In genomic region chr9:84404095-84404686, GRCh38 we compare ENCODE assay signal across 11 cellular contexts.
DNase-seq lines count a peak whose midpoint lies in the region; ATAC-seq, FAIRE-seq and TF ChIP-seq lines count a peak whose summit lies in the region.
"Had no signal": no experiment of that assay in that cellular context is flagged by ENCODE, and none has a peak within 500 bp of the region (broad histone marks: within the 10 kb centered on the region; RNA-seq: fewer than 3 reads in every experiment).

No MANE protein-coding gene starts in this region.

- H3F3A ChIP-seq in PC-9 (ENCODE audit: insufficient read depth, low read depth), result no peaks in the 10 kb centered on the region

- H3K4me1 ChIP-seq in A549 (no peaks in the 10 kb centered on the region), PC-9 (replicated peaks; ENCODE audit: insufficient read depth) (no peaks in the 10 kb centered on the region)

- no peaks in the 10 kb centered on the region for H3K36me3 ChIP-seq in PC-9 (ENCODE audit: low read depth)

- H3K4me3 ChIP-seq in A549 (no peak overlapping the region), PC-9 (no peak overlapping the region)

- peak; percentile 21 to 39; a peak in 1 of 5 replicates for TF ChIP-seq RAD21 in A549 (conservative IDR thresholded peaks at IDR 0.05 in 1 of 2, IDR thresholded peaks at IDR 0.05 in 1 of 2)

- H3K9me3 ChIP-seq in A549 (peaks cover 4% of the 10 kb centered on the region; the same call in 1 of the 3 replicates), PC-9 (ENCODE audit: insufficient read depth, low read depth) (0 out of 2 replicates have a peak, but pooled peaks cover 2% of the 10 kb centered on the region)

- H3K79me2 ChIP-seq in PC-9 (ENCODE audit: low read depth), result no peaks in the 10 kb centered on the region

- H3K27me3 Mint-ChIP-seq in glutamatergic neuron (ENCODE audit: unreplicated experiment), result no peaks in the 10 kb centered on the region
- H3K27me3 Mint-ChIP-seq in activated T-cell treated with anti-CD3 and anti-CD28 coated beads, Interleukin-2, amount 50 U/mL, for 72 hours (ENCODE audit: low read depth), result no peaks in the 10 kb centered on the region
- H3K27me3 Mint-ChIP-seq: IgD-negative memory B cell had no signal

- H3K27ac ChIP-seq in A549, result no peak overlapping the region
- H3K27ac ChIP-seq in PC-9, result no peak overlapping the region

- H3K27me3 ChIP-seq in PC-9 (ENCODE audit: insufficient read depth, low read depth), result peaks cover 9% of the 10 kb centered on the region; the same call in 1 of the 2 replicates

- no peaks in the 10 kb centered on the region for H3K4me1 Mint-ChIP-seq in glutamatergic neuron (ENCODE audit: low read depth, unreplicated experiment)
- H3K4me1 Mint-ChIP-seq in activated T-cell treated with anti-CD3 and anti-CD28 coated beads, Interleukin-2, amount 50 U/mL, for 72 hours (ENCODE audit: low read depth), result peaks cover 9% of the 10 kb centered on the region
- H3K4me1 Mint-ChIP-seq: IgD-negative memory B cell had no signal

- no peak for TF ChIP-seq POLR2A in A549 (IDR thresholded peaks at IDR 0.05; ENCODE audit: low read length)

- DNase-seq in A549 (ENCODE audit: low read depth in 1 of 2, low spot score in 1 of 2) (peak in 1 of 2 experiments; percentile 11), PC-9 (no peak), glutamatergic neuron (peak; percentile 38), NCI-H2227 (lab: John Stamatoyannopoulos, UW; ENCODE audit: unreplicated experiment) (no peak)
- no peak for DNase-seq in activated T-cell treated with anti-CD3 and anti-CD28 coated beads, Interleukin-2, amount 50 U/mL, for 72 hours
- DNase-seq: activated T-cell treated with anti-CD3 and anti-CD28 coated beads, Interleukin-2, amount 50 U/mL, for 1 hour; kidney glomerular epithelial cell had no signal

- no TSS peak for BruUV-seq in PC-9 (replicated peaks; lab: Mats Ljungman, UMichigan)

- H3K27ac Mint-ChIP-seq in glutamatergic neuron (ENCODE audit: unreplicated experiment), result no peak overlapping the region
- no peak overlapping the region for H3K27ac Mint-ChIP-seq in activated T-cell treated with anti-CD3 and anti-CD28 coated beads, Interleukin-2, amount 50 U/mL, for 72 hours
- H3K27ac Mint-ChIP-seq: IgD-negative memory B cell had no signal

- no peaks in the 10 kb centered on the region for H3K9me2 ChIP-seq in PC-9 (ENCODE audit: insufficient read depth)

- no peak for FAIRE-seq in A549 (lab: Jason Lieb, UNC)

- peaks cover 3% of the 10 kb centered on the region for H3K9me3 Mint-ChIP-seq in glutamatergic neuron (ENCODE audit: unreplicated experiment)
- H3K9me3 Mint-ChIP-seq in activated T-cell treated with anti-CD3 and anti-CD28 coated beads, Interleukin-2, amount 50 U/mL, for 72 hours, result no peaks in the 10 kb centered on the region

- H4K20me1 ChIP-seq in PC-9 (ENCODE audit: insufficient read depth), result no peaks in the 10 kb centered on the region

- POLR2A ChIA-PET in A549 (lab: Yijun Ruan, JAX) (no interaction called here), PC-9 (lab: Charles Lee; ENCODE audit: unreplicated experiment) (no interaction called here)

- CTCF ChIA-PET in A549 (lab: Yijun Ruan, JAX), result interaction anchor here (0.7 to 1.3 kb wide), 3 partner anchors 19 to 1206 kb away, joined by 3 to 5 read pairs (median 4); no protein-coding TSS in a partner anchor
- CTCF ChIA-PET in PC-9 (lab: Charles Lee), result no interaction called here

- 10% methylated on average over 8 of the region's 8 CpGs for WGBS in A549 (ENCODE audit: missing lambda C conversion rate)

- intact Hi-C loops in PC-9 (cut with micrococcal nuclease; ENCODE audit: unreplicated experiment), result no loop called here

- H3K4me3 Mint-ChIP-seq in glutamatergic neuron (ENCODE audit: unreplicated experiment), result no peak overlapping the region
- no peak overlapping the region for H3K4me3 Mint-ChIP-seq in activated T-cell treated with anti-CD3 and anti-CD28 coated beads, Interleukin-2, amount 50 U/mL, for 72 hours
- H3K4me3 Mint-ChIP-seq: IgD-negative memory B cell had no signal

- no peak for TF ChIP-seq EP300 in A549 (IDR thresholded peaks at IDR 0.05)

- peaks cover 4% of the 10 kb centered on the region for H3K36me3 Mint-ChIP-seq in glutamatergic neuron (ENCODE audit: unreplicated experiment)
- no peaks in the 10 kb centered on the region for H3K36me3 Mint-ChIP-seq in activated T-cell treated with anti-CD3 and anti-CD28 coated beads, Interleukin-2, amount 50 U/mL, for 72 hours (ENCODE audit: insufficient read depth in 2 of 2)

- no peak overlapping the region for H2AFZ ChIP-seq in PC-9

- TF ChIP-seq CTCF in A549 (IDR thresholded peaks at IDR 0.05) (peak; percentile 29; the same call in 1 of the 3 replicates), GM12872 (IDR thresholded peaks at IDR 0.05; ENCODE audit: insufficient read depth, low read depth, low read length) (peak; percentile 78), PC-9 (conservative IDR thresholded peaks at IDR 0.05) (peak; percentile 55), glutamatergic neuron (IDR thresholded peaks at IDR 0.05; ENCODE audit: partially characterized antibody, unreplicated experiment) (peak; percentile 87)

- H3K4me2 ChIP-seq in A549, result no peak overlapping the region
- H3K4me2 ChIP-seq in PC-9, result no peak overlapping the region

- ATAC-seq in A549, result peak in 1 of 2 experiments; percentile 49; a peak in 3 of 6 replicates
- ATAC-seq in activated T-cell treated with anti-CD3 and anti-CD28 coated beads, Interleukin-2, amount 50 U/mL, for 72 hours (replicated peaks in 1 of 2), result no peak
- ATAC-seq in GM21528 (IDR thresholded peaks at IDR 0.05; ENCODE audit: low FRiP score, unreplicated experiment), result no peak
- no peak for ATAC-seq in HG03565 (IDR thresholded peaks at IDR 0.05; ENCODE audit: unreplicated experiment)

TF ChIP-seq in A549, 52 proteins besides CTCF, POLR2A, EP300 and RAD21:
- no peak for TF ChIP-seq HOXA7 (CRISPR knock-in tag; IDR thresholded peaks at IDR 0.05)
- TF ChIP-seq FOSL2 (IDR thresholded peaks at IDR 0.05), result no peak
- TF ChIP-seq FOSL2 (CRISPR knock-in tag; IDR thresholded peaks at IDR 0.05), result no peak
- no peak for TF ChIP-seq KDM1A (IDR thresholded peaks at IDR 0.05; ENCODE audit: low read depth)
- TF ChIP-seq BCL3 (IDR thresholded peaks at IDR 0.05), result no peak
- no peak for TF ChIP-seq NFE2L2 (conservative IDR thresholded peaks at IDR 0.05; ENCODE audit: low read length)
- peak; percentile 27; the same call in 1 of the 3 replicates for TF ChIP-seq SMC3 (IDR thresholded peaks at IDR 0.05)
- TF ChIP-seq FOSB (CRISPR knock-in tag; IDR thresholded peaks at IDR 0.05), result no peak

Comparison
In these comparisons a context has a peak if more than half of its experiments do, and no peak if none do; other contexts are left out.
1. CTCF ChIP-seq: peak in every context shown above with its lines; median percentile 87 in glutamatergic neuron; 78 in GM12872; 55 in PC-9; 29 in A549.